ENCODE assay signal across 9 cellular contexts in the genomic region with DNA sequence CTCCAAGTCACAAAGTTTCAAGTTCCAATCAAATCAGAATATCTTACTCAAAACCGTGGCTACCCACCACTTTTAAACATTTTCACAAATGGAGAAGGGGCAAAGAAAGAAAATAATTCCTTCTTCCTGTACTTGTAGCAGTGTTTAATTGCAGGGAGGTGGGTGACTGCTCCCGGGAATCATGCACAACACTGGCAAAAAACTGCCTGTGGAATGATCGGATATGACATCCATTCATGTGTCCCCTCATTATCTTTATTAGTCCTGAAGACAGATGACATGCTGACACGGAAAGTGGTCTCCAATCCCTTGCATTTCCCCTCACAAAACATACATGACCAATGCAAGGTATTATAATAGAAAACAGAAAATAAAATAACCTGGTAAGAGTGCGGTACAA. TPM values are rescaled to one million over a fixed set of nuclear protein-coding genes. Genes with fewer than 3 reads are reported as not detected.
DNase-seq lines count a peak whose midpoint lies in the region; ATAC-seq and TF ChIP-seq lines count a peak whose summit lies in the region.
"Had no signal": no experiment of that assay in that cellular context is flagged by ENCODE, and none has a peak within 500 bp of the region (broad histone marks: within the 10 kb centered on the region; RNA-seq: fewer than 3 reads in every experiment).

No MANE protein-coding gene starts in this region.

- POLR2A ChIA-PET in activated CD4-positive, alpha-beta T cell treated with anti-CD3 and anti-CD28 coated beads for 36 hours (lab: Charles Lee): interaction anchor here (0.9 to 1.1 kb wide), 3 partner anchors 11 to 55 kb away, joined by 3 to 4 read pairs (median 4); no protein-coding TSS in a partner anchor
- POLR2A ChIA-PET in activated CD8-positive, alpha-beta T cell treated with anti-CD3 and anti-CD28 coated beads, Interleukin-2, amount 10 ng/mL, durations not matched to agents 7 days and 5 days (lab: Charles Lee): interaction anchor here (0.6 kb wide), 1 partner anchor 14 kb away, joined by 3 read pairs; no protein-coding TSS in a partner anchor

- intact Hi-C loops in activated CD4-positive, alpha-beta T cell treated with anti-CD3 and anti-CD28 coated beads for 36 hours (cut with DNase I, micrococcal nuclease): loop anchor here (5.0 to 10.0 kb wide), 3 partner anchors 189 to 398 kb away; a partner anchor contains a TSS

- H3K4me3 ChIP-seq in foreskin fibroblast (ENCODE audit: low read depth in 1 of 2, low read length in 2 of 2): peak overlapping the region; percentile 91 to 95

- no peaks in the 10 kb centered on the region for H3K27me3 Mint-ChIP-seq in activated CD4-positive, alpha-beta T cell treated with anti-CD3 and anti-CD28 coated beads for 36 hours
- H3K27me3 Mint-ChIP-seq in activated CD8-positive, alpha-beta T cell treated with anti-CD3 and anti-CD28 coated beads, Interleukin-2, amount 10 ng/mL, durations not matched to agents 7 days and 5 days (ENCODE audit: low read depth): no peaks in the 10 kb centered on the region
- no peaks in the 10 kb centered on the region for H3K27me3 Mint-ChIP-seq in stimulated activated memory B cell treated with anti-CD40 and anti-IgM and Interleukin-4, amounts not matched to agents 10 μg/mL and 1 μg/mL and 100 μg/mL, for 72 hours

- H3K36me3 Mint-ChIP-seq in activated CD4-positive, alpha-beta T cell treated with anti-CD3 and anti-CD28 coated beads for 36 hours (ENCODE audit: low read depth): peaks cover 10% of the 10 kb centered on the region
- H3K36me3 Mint-ChIP-seq in activated CD8-positive, alpha-beta T cell treated with anti-CD3 and anti-CD28 coated beads, Interleukin-2, amount 10 ng/mL, durations not matched to agents 7 days and 5 days (ENCODE audit: low read depth): peaks cover 16% of the 10 kb centered on the region
- H3K36me3 Mint-ChIP-seq in stimulated activated memory B cell treated with anti-CD40 and anti-IgM and Interleukin-4, amounts not matched to agents 10 μg/mL and 1 μg/mL and 100 μg/mL, for 72 hours: no peaks in the 10 kb centered on the region

- no peaks in the 10 kb centered on the region for H3K9me3 Mint-ChIP-seq in activated CD4-positive, alpha-beta T cell treated with anti-CD3 and anti-CD28 coated beads for 36 hours (ENCODE audit: low read depth)
- no peaks in the 10 kb centered on the region for H3K9me3 Mint-ChIP-seq in activated CD8-positive, alpha-beta T cell treated with anti-CD3 and anti-CD28 coated beads, Interleukin-2, amount 10 ng/mL, durations not matched to agents 7 days and 5 days (ENCODE audit: insufficient read depth)
- H3K9me3 Mint-ChIP-seq in stimulated activated memory B cell treated with anti-CD40 and anti-IgM and Interleukin-4, amounts not matched to agents 10 μg/mL and 1 μg/mL and 100 μg/mL, for 72 hours: no peaks in the 10 kb centered on the region

- no peak for DNase-seq in activated CD4-positive, alpha-beta T cell treated with anti-CD3 and anti-CD28 coated beads for 36 hours
- no peak for DNase-seq in activated CD4-positive, alpha-beta T cell treated with anti-CD3 and anti-CD28 coated beads, Interleukin-2, amount 50 U/mL, for 1 hour
- DNase-seq in activated CD8-positive, alpha-beta T cell treated with anti-CD3 and anti-CD28 coated beads, Interleukin-2, amount 10 ng/mL, durations not matched to agents 7 days and 5 days: no peak
- DNase-seq in foreskin fibroblast: peak in 1 of 2 donors; percentile 43
- no peak for DNase-seq in middle frontal gyrus (ENCODE audit: extremely low spot score, low spot score)
- DNase-seq in hippocampal formation (lab: John Stamatoyannopoulos, UW): no peak
- DNase-seq: head of caudate nucleus had no signal

- peaks cover 70% of the 10 kb centered on the region for H3K4me1 Mint-ChIP-seq in activated CD4-positive, alpha-beta T cell treated with anti-CD3 and anti-CD28 coated beads for 36 hours
- peaks cover 51% of the 10 kb centered on the region for H3K4me1 Mint-ChIP-seq in activated CD8-positive, alpha-beta T cell treated with anti-CD3 and anti-CD28 coated beads, Interleukin-2, amount 10 ng/mL, durations not matched to agents 7 days and 5 days (ENCODE audit: low read depth)
- H3K4me1 Mint-ChIP-seq in stimulated activated memory B cell treated with anti-CD40 and anti-IgM and Interleukin-4, amounts not matched to agents 10 μg/mL and 1 μg/mL and 100 μg/mL, for 72 hours: peaks cover 52% of the 10 kb centered on the region

- ATAC-seq in activated CD4-positive, alpha-beta T cell treated with anti-CD3 and anti-CD28 coated beads for 36 hours: no peak
- no peak for ATAC-seq in activated CD8-positive, alpha-beta T cell treated with anti-CD3 and anti-CD28 coated beads, Interleukin-2, amount 10 ng/mL, durations not matched to agents 7 days and 5 days
- no peak for ATAC-seq in stimulated activated memory B cell treated with anti-CD40 and anti-IgM and Interleukin-4, amounts not matched to agents 10 μg/mL and 1 μg/mL and 100 μg/mL, for 72 hours
- ATAC-seq in HG03097 (IDR thresholded peaks at IDR 0.05; ENCODE audit: low FRiP score, unreplicated experiment): no peak

- peak overlapping the region; percentile 89 for H3K4me3 Mint-ChIP-seq in activated CD4-positive, alpha-beta T cell treated with anti-CD3 and anti-CD28 coated beads for 36 hours
- peak overlapping the region; percentile 97 for H3K4me3 Mint-ChIP-seq in activated CD8-positive, alpha-beta T cell treated with anti-CD3 and anti-CD28 coated beads, Interleukin-2, amount 10 ng/mL, durations not matched to agents 7 days and 5 days
- H3K4me3 Mint-ChIP-seq in stimulated activated memory B cell treated with anti-CD40 and anti-IgM and Interleukin-4, amounts not matched to agents 10 μg/mL and 1 μg/mL and 100 μg/mL, for 72 hours: peak overlapping the region; percentile 94

- CTCF ChIA-PET in activated CD4-positive, alpha-beta T cell treated with anti-CD3 and anti-CD28 coated beads for 36 hours (lab: Charles Lee): interaction anchor here (1.5 kb wide), 1 partner anchor 189 kb away, joined by 5 read pairs; no protein-coding TSS in a partner anchor
- CTCF ChIA-PET in activated CD8-positive, alpha-beta T cell treated with anti-CD3 and anti-CD28 coated beads, Interleukin-2, amount 10 ng/mL, durations not matched to agents 7 days and 5 days (lab: Charles Lee): interaction anchor here (1.5 to 1.6 kb wide), 3 partner anchors 16 to 189 kb away, joined by 3 to 9 read pairs (median 7); no protein-coding TSS in a partner anchor

- peak overlapping the region; percentile 94 for H3K27ac Mint-ChIP-seq in activated CD4-positive, alpha-beta T cell treated with anti-CD3 and anti-CD28 coated beads for 36 hours
- no peak overlapping the region for H3K27ac Mint-ChIP-seq in activated CD8-positive, alpha-beta T cell treated with anti-CD3 and anti-CD28 coated beads, Interleukin-2, amount 10 ng/mL, durations not matched to agents 7 days and 5 days
- no peak overlapping the region for H3K27ac Mint-ChIP-seq in stimulated activated memory B cell treated with anti-CD40 and anti-IgM and Interleukin-4, amounts not matched to agents 10 μg/mL and 1 μg/mL and 100 μg/mL, for 72 hours

- TF ChIP-seq CTCF in foreskin fibroblast (IDR thresholded peaks at IDR 0.05; ENCODE audit: low read depth, low read length): no peak

RNA-seq across cellular contexts. Expression of a gene that starts 2.0 kb away (rescaled TPM):
- 10 to 100 TPM; 18.4 to 23.6 TPM for total RNA-seq in activated CD4-positive, alpha-beta T cell treated with anti-CD3 and anti-CD28 coated beads for 36 hours
- 10 to 100 TPM; 18.6 to 21.5 TPM for total RNA-seq in activated CD8-positive, alpha-beta T cell treated with anti-CD3 and anti-CD28 coated beads, Interleukin-2, amount 10 ng/mL, durations not matched to agents 7 days and 5 days
